ENCODE assay signal across 1 cellular context in the genomic region with DNA sequence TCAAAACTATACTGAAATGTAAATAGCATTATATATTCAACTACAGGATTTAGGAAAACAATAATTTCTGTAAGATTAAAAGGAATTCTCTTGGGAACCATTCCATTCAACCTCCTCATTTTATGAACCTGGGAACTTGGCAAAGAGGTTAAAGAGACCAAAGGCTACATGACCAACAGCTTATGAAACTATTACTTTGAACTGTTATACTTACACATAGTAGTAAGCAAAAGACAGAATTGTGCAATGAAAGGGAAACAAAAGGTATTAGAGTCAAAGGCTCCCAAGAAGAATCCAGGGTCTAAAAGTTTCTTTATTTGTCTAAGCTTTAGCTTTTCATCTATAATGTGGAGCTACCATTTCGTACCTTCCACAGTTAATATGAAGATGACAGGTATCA.
A peak's percentile ranks its signal among the peaks of the same experiment; 100 is the strongest.
TF ChIP-seq lines count a peak whose summit lies in the region.

No MANE protein-coding gene starts in this region.

TF ChIP-seq in liver, 16 proteins besides CTCF, POLR2A, EP300 and RAD21 (continued from another document):
- TF ChIP-seq, protein P1, sequence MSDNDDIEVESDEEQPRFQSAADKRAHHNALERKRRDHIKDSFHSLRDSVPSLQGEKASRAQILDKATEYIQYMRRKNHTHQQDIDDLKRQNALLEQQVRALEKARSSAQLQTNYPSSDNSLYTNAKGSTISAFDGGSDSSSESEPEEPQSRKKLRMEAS (IDR thresholded peaks at IDR 0.05): no peak
- TF ChIP-seq FOXA2 (IDR thresholded peaks at IDR 0.05) (peak; percentile 47), GABPA (IDR thresholded peaks at IDR 0.05 in 1 of 2, conservative IDR thresholded peaks at IDR 0.05 in 1 of 2) (peak in 1 of 2 donors; percentile 34), EGR1 (IDR thresholded peaks at IDR 0.05; ENCODE audit: low read depth in 2 of 2) (peak in 1 of 2 donors; percentile 48)
